26 cellular contexts compared by ENCODE assay signal in genomic region chr7:125654076-125654475, GRCh38.
"Had no signal": no experiment of that assay in that cellular context is flagged by ENCODE, and none has a peak within 500 bp of the region (broad histone marks: within the 10 kb centered on the region; RNA-seq: fewer than 3 reads in every experiment).

No MANE protein-coding gene starts in this region.

- DNase-seq: activated B cell treated with CpG ODN at 0.5 μM for 24 hours; activated CD4-positive, alpha-beta memory T cell treated with anti-CD3 and anti-CD28 coated beads for 36 hours; activated CD4-positive, alpha-beta T cell treated with anti-CD3 and anti-CD28 coated beads for 1 hour; activated CD4-positive, alpha-beta T cell treated with anti-CD3 and anti-CD28 coated beads, Interleukin-2, amount 10 ng/mL, durations not matched to agents 24 days and 14 days; activated CD8-positive, alpha-beta memory T cell treated with anti-CD3 and anti-CD28 coated beads for 24 hours; activated gamma-delta T cell; activated naive CD4-positive, alpha-beta T cell treated with anti-CD3 and anti-CD28 coated beads for 36 hours; activated naive CD8-positive, alpha-beta T cell treated with anti-CD3 and anti-CD28 coated beads, Interleukin-2, amount 10 ng/mL, durations not matched to agents 7 days and 5 days; activated T-cell treated with anti-CD3 and anti-CD28 coated beads, Interleukin-2, amount 50 U/mL, for 48 hours; adrenal gland; anterior cingulate cortex; cerebellar nuclear complex; MG63; MV-4-11; NCI-H1105; NCI-H1436; NCI-H1694 treated with DMSO at 0.1 percent for 48 hours; NCI-H2029 treated with DMSO at 0.1 percent for 48 hours; NCI-H345; NCI-H510A; SIG-M5; T-cell; T-helper 2 cell; T1000 had no signal

- H3K4me1 ChIP-seq: adrenal gland had no signal

- H3K27me3 ChIP-seq: adrenal gland, MG63 had no signal

- H3K27ac ChIP-seq: adrenal gland had no signal

- ATAC-seq: activated T-helper 17 cell treated with anti-CD3 and anti-CD28 coated beads, Interleukin-2, amount 50 U/mL, for 72 hours; T-cell had no signal

- FAIRE-seq: TTC549 had no signal

- H3K9me3 ChIP-seq: adrenal gland, MG63 had no signal

- H3K36me3 ChIP-seq: adrenal gland, MG63 had no signal

- H3K4me3 ChIP-seq: adrenal gland, MG63 had no signal
